ENCODE assay signal across 8 cellular contexts in the genomic region with DNA sequence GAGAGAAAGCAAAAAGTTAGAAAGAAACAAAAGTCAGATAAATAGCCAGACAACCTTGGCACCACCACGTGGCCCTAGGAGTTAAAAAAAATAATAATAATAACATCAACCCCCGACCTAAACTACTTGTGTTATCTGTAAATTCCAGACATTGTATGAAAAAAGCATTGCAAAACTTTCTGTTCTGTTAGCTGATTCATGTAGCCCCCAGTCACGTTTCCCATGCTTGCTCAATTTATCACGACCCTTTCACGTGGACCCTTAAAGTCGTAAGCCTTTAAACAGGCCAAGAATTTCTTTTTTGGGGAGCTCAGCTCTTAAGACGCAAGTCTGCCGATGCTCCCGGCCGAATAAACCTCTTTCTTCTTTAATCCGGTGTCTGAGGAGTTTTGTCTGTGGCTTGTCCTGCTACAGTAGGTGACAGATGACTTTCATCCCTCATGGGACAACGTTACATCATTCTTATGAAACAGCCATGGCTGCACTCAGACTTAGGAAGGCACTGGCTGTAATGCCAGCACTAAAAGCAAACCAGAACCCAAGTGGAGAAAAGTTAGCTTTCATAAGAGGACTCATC. TPM values are rescaled to one million over a fixed set of nuclear protein-coding genes. Genes with fewer than 3 reads are reported as not detected.
DNase-seq lines count a peak whose midpoint lies in the region; ATAC-seq, FAIRE-seq and TF ChIP-seq lines count a peak whose summit lies in the region.

No MANE protein-coding gene starts in this region.

- H3K9me1 ChIP-seq in K562 (ENCODE audit: control insufficient read depth, insufficient read depth, low read length) = no peaks in the 10 kb centered on the region

- peak; percentile 38 for DNase-seq in NCI-H748 (lab: John Stamatoyannopoulos, UW; ENCODE audit: unreplicated experiment)
- DNase-seq in NCI-H748 treated with DMSO at 0.1 percent for 48 hours (lab: John Stamatoyannopoulos, UW) = no peak
- peak; percentile 44 for DNase-seq in NCI-H2171 treated with DMSO at 0.1 percent for 48 hours (lab: John Stamatoyannopoulos, UW)
- peak in 2 of 4 experiments; percentile 24 to 63 for DNase-seq in K562 (ENCODE audit: extremely low read depth in 1 of 4, low spot score in 3 of 4)
- DNase-seq in left colon = peak in 1 of 2 donors; percentile 28
- no peak for DNase-seq in middle frontal gyrus (ENCODE audit: extremely low spot score, low spot score)

- 2% methylated on average over 12 of the region's 12 CpGs for WGBS in K562 (ENCODE audit: insufficient coverage, low coverage, missing lambda C conversion rate)

- no peak for TF ChIP-seq EP300 in K562 (IDR thresholded peaks at IDR 0.05; ENCODE audit: low read length)

- TSS peak; percentile 83 for BruUV-seq in K562 (replicated peaks; lab: Mats Ljungman, UMichigan)

- peak overlapping the region; percentile 98 for H3K4me2 ChIP-seq in K562 (ENCODE audit: insufficient read depth, low read length)

- peaks cover 9% of the 10 kb centered on the region; the same call in 2 of the 3 replicates for H3K36me3 ChIP-seq in K562 (ENCODE audit: control insufficient read depth, insufficient read depth, low read length)

- no peak for TF ChIP-seq RAD21 in K562 (CRISPR knock-in tag; conservative IDR thresholded peaks at IDR 0.05 in 1 of 2, IDR thresholded peaks at IDR 0.05 in 1 of 2)

- CTCF ChIA-PET in K562 (lab: Yijun Ruan, JAX; ENCODE audit: low intra/inter-chr PET ratio) = no interaction called here

- FAIRE-seq in K562 (lab: Jason Lieb, UNC) = no peak

- POLR2A ChIA-PET in K562 (lab: Yijun Ruan, JAX) = interaction anchor here (1.3 to 2.3 kb wide), 4 partner anchors 11 to 29 kb away, joined by 3 to 7 read pairs (median 5); no protein-coding TSS in a partner anchor

- H3K27me3 ChIP-seq in K562 (ENCODE audit: control insufficient read depth in 2 of 2, insufficient read depth in 2 of 2, low read length in 2 of 2) = no peaks in the 10 kb centered on the region

- intact Hi-C loops in K562 (cut with micrococcal nuclease) (no loop called here), left colon (cut with DNase I, micrococcal nuclease) (no loop called here)

- peaks cover 84% of the 10 kb centered on the region for H3K79me2 ChIP-seq in K562 (ENCODE audit: control insufficient read depth, insufficient read depth, low read length)

- TF ChIP-seq CTCF in K562 (IDR thresholded peaks at IDR 0.05 in 2 of 3, conservative IDR thresholded peaks at IDR 0.05 in 1 of 3; ENCODE audit: insufficient read depth in 2 of 3, low read depth in 1 of 3, low read length in 3 of 3) = no peak

- H3K27ac ChIP-seq in K562 (ENCODE audit: extremely low read depth, low read depth, low read length) = peak overlapping the region; percentile 99
- peak overlapping the region; percentile 91 for H3K27ac ChIP-seq in temporal lobe (ENCODE audit: low read depth, low read length)

- peak overlapping the region; percentile 98 for H2AFZ ChIP-seq in K562 (ENCODE audit: low read depth, low read length)

- peak overlapping the region; percentile 97 to 99; a peak in 3 of 4 replicates for H3K9ac ChIP-seq in K562 (ENCODE audit: insufficient read depth in 1 of 2, low read depth in 2 of 2, low read length in 2 of 2)

- no peaks in the 10 kb centered on the region for H3K9me3 ChIP-seq in K562 (replicated peaks; ENCODE audit: control insufficient read depth, insufficient read depth, low read depth, low read length)

- ATAC-seq in HG02610 (IDR thresholded peaks at IDR 0.05; ENCODE audit: unreplicated experiment) (peak; percentile 32), K562 (peak; percentile 47), left colon (peak; percentile 32)

- no peak for TF ChIP-seq POLR2A in K562 (conservative IDR thresholded peaks at IDR 0.05)

- peaks cover 8 to 17% of the 10 kb centered on the region in 2 experiments; a peak in 4 of 5 replicates for H3K4me1 ChIP-seq in K562 (replicated peaks in 1 of 2; ENCODE audit: control insufficient read depth in 2 of 2, insufficient read depth in 2 of 2, low read length in 2 of 2)

- H4K20me1 ChIP-seq in K562 (replicated peaks; ENCODE audit: control insufficient read depth, insufficient read depth, low read length) = peaks cover 11% of the 10 kb centered on the region

- peak overlapping the region; percentile 97 for H3K4me3 ChIP-seq in K562

- in situ Hi-C loops in K562 (cut with MboI) = no loop called here

TF ChIP-seq in K562, 482 proteins besides CTCF, POLR2A, EP300 and RAD21 (continues in another document):
- TF ChIP-seq, protein P1, sequence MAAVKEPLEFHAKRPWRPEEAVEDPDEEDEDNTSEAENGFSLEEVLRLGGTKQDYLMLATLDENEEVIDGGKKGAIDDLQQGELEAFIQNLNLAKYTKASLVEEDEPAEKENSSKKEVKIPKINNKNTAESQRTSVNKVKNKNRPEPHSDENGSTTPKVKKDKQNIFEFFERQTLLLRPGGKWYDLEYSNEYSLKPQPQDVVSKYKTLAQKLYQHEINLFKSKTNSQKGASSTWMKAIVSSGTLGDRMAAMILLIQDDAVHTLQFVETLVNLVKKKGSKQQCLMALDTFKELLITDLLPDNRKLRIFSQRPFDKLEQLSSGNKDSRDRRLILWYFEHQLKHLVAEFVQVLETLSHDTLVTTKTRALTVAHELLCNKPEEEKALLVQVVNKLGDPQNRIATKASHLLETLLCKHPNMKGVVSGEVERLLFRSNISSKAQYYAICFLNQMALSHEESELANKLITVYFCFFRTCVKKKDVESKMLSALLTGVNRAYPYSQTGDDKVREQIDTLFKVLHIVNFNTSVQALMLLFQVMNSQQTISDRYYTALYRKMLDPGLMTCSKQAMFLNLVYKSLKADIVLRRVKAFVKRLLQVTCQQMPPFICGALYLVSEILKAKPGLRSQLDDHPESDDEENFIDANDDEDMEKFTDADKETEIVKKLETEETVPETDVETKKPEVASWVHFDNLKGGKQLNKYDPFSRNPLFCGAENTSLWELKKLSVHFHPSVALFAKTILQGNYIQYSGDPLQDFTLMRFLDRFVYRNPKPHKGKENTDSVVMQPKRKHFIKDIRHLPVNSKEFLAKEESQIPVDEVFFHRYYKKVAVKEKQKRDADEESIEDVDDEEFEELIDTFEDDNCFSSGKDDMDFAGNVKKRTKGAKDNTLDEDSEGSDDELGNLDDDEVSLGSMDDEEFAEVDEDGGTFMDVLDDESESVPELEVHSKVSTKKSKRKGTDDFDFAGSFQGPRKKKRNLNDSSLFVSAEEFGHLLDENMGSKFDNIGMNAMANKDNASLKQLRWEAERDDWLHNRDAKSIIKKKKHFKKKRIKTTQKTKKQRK (IDR thresholded peaks at IDR 0.05; ENCODE audit: borderline replicate concordance, low read depth, low read length) = no peak
- TF ChIP-seq ERF (CRISPR knock-in tag; IDR thresholded peaks at IDR 0.05) (no peak), JUN (IDR thresholded peaks at IDR 0.05; ENCODE audit: borderline replicate concordance, low read depth, low read length) (no peak), JUN (CRISPR knock-in tag; IDR thresholded peaks at IDR 0.05; ENCODE audit: borderline replicate concordance) (0 out of 2 replicates have a peak, but pooled peaks have one; percentile 11), EWSR1 (IDR thresholded peaks at IDR 0.05; ENCODE audit: borderline replicate concordance, low read depth, partially characterized antibody) (no peak)

RNA-seq across cellular contexts. Expression of gene ACOX3, which starts 0.5 kb away (rescaled TPM):
- total RNA-seq in K562 (2011; cell fraction: chromatin; rRNA removed; ENCODE audit: low replicate concordance) = 8.4 and 18.6 TPM in 2 replicates
- 5.9 and 8.7 TPM in 2 replicates for total RNA-seq in K562 (2011; cell fraction: nucleolus; rRNA removed)
- 5.9 and 9.8 TPM in 2 replicates for total RNA-seq in K562 (2011; cell fraction: nucleoplasm; rRNA removed)
- total RNA-seq in K562 (2014; rRNA removed) (4.9 and 5.1 TPM in 2 replicates), K562 (2014; rRNA removed; fragmentation: Illumina TruSeq; extraction: Trizol) (3.7 and 3.8 TPM in 2 replicates), K562 (2015; rRNA removed; fragmentation: Illumina TruSeq; extraction: Trizol) (3.8 and 4.6 TPM in 2 replicates), K562 (2021) (5.9 and 7.3 TPM in 2 replicates), left colon (10 to 100 TPM; 25.9 to 29.7 TPM), temporal lobe (31.2 TPM)
- polyA plus RNA-seq in K562 (2011; rRNA removed) (2.3 and 2.9 TPM in 2 replicates), K562 (2014; fragmentation: Illumina TruSeq; extraction: Trizol) (4.0 and 4.4 TPM in 2 replicates), K562 (2014; fragmentation: Nextera tagmentation; extraction: Ambion mirVana) (1 to 10 TPM in 1 of 2 experiments, under 1 TPM in 1; 0.68 to 1.0 TPM), K562 (2014; rRNA removed) (3.0 and 4.9 TPM in 2 replicates)
- polyA plus RNA-seq in K562 (2011; cell fraction: cytosol; rRNA removed) = 2.6 and 3.3 TPM in 2 replicates
- 6.1 and 6.5 TPM in 2 replicates for polyA plus RNA-seq in K562 (2011; cell fraction: nucleus; rRNA removed)
- 5.1 and 9.2 TPM in 2 replicates for polyA plus RNA-seq in K562 (2012)
- polyA minus RNA-seq in K562 (2011; rRNA and poly(A)+ RNA removed) = 3.9 and 5.0 TPM in 2 replicates
- 1.5 and 4.6 TPM in 2 replicates for polyA minus RNA-seq in K562 (2011; cell fraction: cytosol; rRNA and poly(A)+ RNA removed)
- polyA minus RNA-seq in K562 (2011; cell fraction: nucleus; rRNA and poly(A)+ RNA removed) = 3.5 and 4.8 TPM in 2 replicates

RNA-seq across cellular contexts. Expression of gene TRMT44, which starts 0.6 kb away (rescaled TPM):
- 60.3 and 88.6 TPM in 2 replicates for total RNA-seq in K562 (2011; cell fraction: chromatin; rRNA removed; ENCODE audit: low replicate concordance)
- total RNA-seq in K562 (2011; cell fraction: nucleolus; rRNA removed) = 53.0 and 57.5 TPM in 2 replicates
- total RNA-seq in K562 (2011; cell fraction: nucleoplasm; rRNA removed) = 31.6 and 38.6 TPM in 2 replicates
- total RNA-seq in K562 (2014; rRNA removed) (14.1 and 15.6 TPM in 2 replicates), K562 (2014; rRNA removed; fragmentation: Illumina TruSeq; extraction: Trizol) (8.6 and 10.0 TPM in 2 replicates), K562 (2015; rRNA removed; fragmentation: Illumina TruSeq; extraction: Trizol) (10.2 and 10.3 TPM in 2 replicates), K562 (2021) (17.3 and 18.6 TPM in 2 replicates), left colon (10 to 100 TPM; 14.3 to 16.4 TPM), temporal lobe (20.4 TPM)
- polyA plus RNA-seq in K562 (2011; rRNA removed) (8.9 and 9.6 TPM in 2 replicates), K562 (2014; fragmentation: Illumina TruSeq; extraction: Trizol) (7.8 and 8.7 TPM in 2 replicates), K562 (2014; fragmentation: Nextera tagmentation; extraction: Ambion mirVana) (1 to 10 TPM; 1.2 to 2.1 TPM), K562 (2014; rRNA removed) (12.5 and 13.2 TPM in 2 replicates)
- 5.5 and 9.9 TPM in 2 replicates for polyA plus RNA-seq in K562 (2011; cell fraction: cytosol; rRNA removed)
- 32.2 and 44.8 TPM in 2 replicates for polyA plus RNA-seq in K562 (2011; cell fraction: nucleus; rRNA removed)
- 8.3 and 13.2 TPM in 2 replicates for polyA plus RNA-seq in K562 (2012)
- 14.7 and 16.1 TPM in 2 replicates for polyA minus RNA-seq in K562 (2011; rRNA and poly(A)+ RNA removed)
- 6.1 and 11.1 TPM in 2 replicates for polyA minus RNA-seq in K562 (2011; cell fraction: cytosol; rRNA and poly(A)+ RNA removed)
- polyA minus RNA-seq in K562 (2011; cell fraction: nucleus; rRNA and poly(A)+ RNA removed) = 35.5 and 48.8 TPM in 2 replicates

Comparison
In these comparisons a context has a peak if more than half of its experiments do, and no peak if none do; other contexts are left out.
1. DNase-seq: peak in NCI-H748 (single experiment) and NCI-H2171 treated with DMSO at 0.1 percent for 48 hours (single experiment); none in NCI-H748 treated with DMSO at 0.1 percent for 48 hours (single experiment) and middle frontal gyrus (single experiment).
2. Peak in every context shown above with its lines, with median percentiles within 50 percentile points of each other: ATAC-seq.